In genomic region chr3:48428088-48428862, GRCh38 we compare ENCODE assay signal across 8 cellular contexts. TPM values are rescaled to one million over a fixed set of nuclear protein-coding genes. Genes with fewer than 3 reads are reported as not detected.
DNase-seq lines count a peak whose midpoint lies in the region; ATAC-seq, FAIRE-seq and TF ChIP-seq lines count a peak whose summit lies in the region.

No MANE protein-coding gene starts in this region.

- intact Hi-C loops in pancreas (cut with DNase I) = no loop called here

- FAIRE-seq in pancreas (lab: Jason Lieb, UNC) = no peak

- no peak for TF ChIP-seq CTCF in GM12875 (IDR thresholded peaks at IDR 0.05; ENCODE audit: borderline replicate concordance, insufficient read depth, low read depth, low read length)
- TF ChIP-seq CTCF in Peyer's patch (IDR thresholded peaks at IDR 0.05) = no peak
- TF ChIP-seq CTCF in fibroblast of lung (conservative IDR thresholded peaks at IDR 0.05 in 1 of 2, IDR thresholded peaks at IDR 0.05 in 1 of 2; ENCODE audit: low read depth in 1 of 2, low read length in 2 of 2) = no peak
- no peak for TF ChIP-seq CTCF in pancreas (IDR thresholded peaks at IDR 0.05)

- H3K4me1 ChIP-seq in Peyer's patch (peaks cover 0 to 47% (median 10%) of the 10 kb centered on the region in 4 donors), fibroblast of lung (ENCODE audit: control insufficient read depth, extremely low read depth, insufficient read depth, low read length) (peaks cover 18% of the 10 kb centered on the region), pancreas (peaks cover 3 to 17% (median 9%) of the 10 kb centered on the region in 3 donors)

- peak; percentile 31 to 64 for TF ChIP-seq POLR2A in Peyer's patch (IDR thresholded peaks at IDR 0.05)

- no peak overlapping the region for H2AFZ ChIP-seq in fibroblast of lung (ENCODE audit: low read length)

- H3K4me3 ChIP-seq in GM12875 (ENCODE audit: low read depth, low read length) = peak overlapping the region; percentile 75
- H3K4me3 ChIP-seq in Peyer's patch = peak overlapping the region; percentile 78 to 99 (median 86)
- peak overlapping the region; percentile 57 to 69 (median 62) for H3K4me3 ChIP-seq in fibroblast of lung (replicated peaks in 1 of 4; ENCODE audit: control extremely low read depth in 1 of 4, insufficient read depth in 1 of 4, low read depth in 3 of 4, low read length in 4 of 4)
- H3K4me3 ChIP-seq in pancreas = peak overlapping the region; percentile 68 to 87 (median 85)

- H3K9me3 ChIP-seq in Peyer's patch (no peaks in the 10 kb centered on the region), fibroblast of lung (ENCODE audit: control insufficient read depth, insufficient read depth, low read depth, low read length) (no peaks in the 10 kb centered on the region), pancreas (no peaks in the 10 kb centered on the region)

- ATAC-seq in pancreas (peak; percentile 51 to 75 (median 73)), GM19324 (IDR thresholded peaks at IDR 0.05; ENCODE audit: low FRiP score, unreplicated experiment) (no peak), GM19397 (IDR thresholded peaks at IDR 0.05; ENCODE audit: unreplicated experiment) (no peak), GM18498 (IDR thresholded peaks at IDR 0.05; ENCODE audit: unreplicated experiment) (no peak)

- 7% methylated on average over 17 to 18 of the region's 18 CpGs for WGBS in pancreas, 2 donors

- no peaks in the 10 kb centered on the region for H3K27me3 ChIP-seq in Peyer's patch
- no peaks in the 10 kb centered on the region for H3K27me3 ChIP-seq in fibroblast of lung (ENCODE audit: control insufficient read depth, insufficient read depth, low read length)
- H3K27me3 ChIP-seq in pancreas = no peaks in the 10 kb centered on the region

- H3K36me3 ChIP-seq in Peyer's patch (peaks cover 0 to 17% (median 0%) of the 10 kb centered on the region in 3 donors), fibroblast of lung (ENCODE audit: control insufficient read depth, insufficient read depth, low read length) (peaks cover 7% of the 10 kb centered on the region), pancreas (peaks cover 0 to 9% (median 0%) of the 10 kb centered on the region in 3 donors)

- peak overlapping the region; percentile 75 for H3K9ac ChIP-seq in fibroblast of lung (ENCODE audit: insufficient read depth, low read length)

- H4K20me1 ChIP-seq in fibroblast of lung (ENCODE audit: control insufficient read depth, extremely low read depth, insufficient read depth, low read length) = no peaks in the 10 kb centered on the region

- H3K27ac ChIP-seq in Peyer's patch (peak overlapping the region; percentile 73 to 98 (median 88)), fibroblast of lung (ENCODE audit: insufficient read depth, low read length) (no peak overlapping the region), pancreas (peak overlapping the region; percentile 90 to 95 (median 93))

- peak overlapping the region; percentile 79 for H3K4me2 ChIP-seq in fibroblast of lung (ENCODE audit: extremely low read depth, insufficient read depth, low read length)

- peak in 2 of 3 donors; percentile 76 to 80 for DNase-seq in Peyer's patch
- no peak for DNase-seq in fibroblast of lung (ENCODE audit: low read depth in 2 of 2)
- DNase-seq in pancreas = peak; percentile 70 to 90 (median 77)
- no peak for DNase-seq in activated CD4-positive, CD25-positive, alpha-beta regulatory T cell (lab: John Stamatoyannopoulos, UW)

- H3K79me2 ChIP-seq in fibroblast of lung (ENCODE audit: control insufficient read depth, insufficient read depth, low read length) = no peaks in the 10 kb centered on the region

RNA-seq across cellular contexts. Expression of gene PLXNB1, which starts 1.6 kb away (rescaled TPM):
- 100 to 1,000 TPM; 150 to 455 (median 312) TPM for total RNA-seq in Peyer's patch
- total RNA-seq in fibroblast of lung = 37.2 and 44.6 TPM in 2 replicates
- 12.8 and 14.3 TPM in 2 replicates for polyA plus RNA-seq in fibroblast of lung
- 12.0 and 14.9 TPM in 2 replicates for polyA plus RNA-seq in fibroblast of lung (2012)
- polyA minus RNA-seq in fibroblast of lung (ENCODE audit: low replicate concordance) = 33.0 and 36.1 TPM in 2 replicates
- total RNA-seq in pancreas = 100 to 1,000 TPM in 1 of 6 donors, 10 to 100 TPM in 5; 47.8 to 103 (median 65.1) TPM
- 100 to 1,000 TPM; 286 to 372 TPM for polyA plus RNA-seq in pancreas

RNA-seq across cellular contexts. Expression of gene CCDC51, which starts 11.6 kb away (rescaled TPM):
- 10 to 100 TPM in 1 of 4 donors, 1 to 10 TPM in 3; 7.4 to 13.1 (median 9.1) TPM for total RNA-seq in Peyer's patch
- total RNA-seq in fibroblast of lung = 19.3 and 27.2 TPM in 2 replicates
- polyA plus RNA-seq in fibroblast of lung = 11.9 and 14.8 TPM in 2 replicates
- polyA plus RNA-seq in fibroblast of lung (2012) = 12.2 and 13.9 TPM in 2 replicates
- polyA minus RNA-seq in fibroblast of lung (ENCODE audit: low replicate concordance) = 5.0 and 8.6 TPM in 2 replicates
- 1 to 10 TPM; 1.6 to 4.3 (median 3.3) TPM for total RNA-seq in pancreas
- 1 to 10 TPM; 2.5 to 5.8 TPM for polyA plus RNA-seq in pancreas

RNA-seq across cellular contexts. Expression of gene TMA7, which starts 11.8 kb away (rescaled TPM):
- 100 to 1,000 TPM; 142 to 246 (median 153) TPM for total RNA-seq in Peyer's patch
- total RNA-seq in fibroblast of lung = 305 and 306 TPM in 2 replicates
- 337 and 356 TPM in 2 replicates for polyA plus RNA-seq in fibroblast of lung
- 561 and 583 TPM in 2 replicates for polyA plus RNA-seq in fibroblast of lung (2012)
- 0.59 TPM in 1 of 2 replicates, not detected in the other for polyA minus RNA-seq in fibroblast of lung (ENCODE audit: low replicate concordance)
- total RNA-seq in pancreas = 10 to 100 TPM; 59.0 to 83.8 (median 68.0) TPM
- polyA plus RNA-seq in pancreas = 100 to 1,000 TPM; 278 to 320 TPM

RNA-seq across cellular contexts. Expression of gene ATRIP, which starts 18.3 kb away (rescaled TPM):
- 10 to 100 TPM in 1 of 4 donors, 1 to 10 TPM in 3; 2.6 to 13.2 (median 6.0) TPM for total RNA-seq in Peyer's patch
- total RNA-seq in fibroblast of lung = 3.0 and 3.6 TPM in 2 replicates
- polyA plus RNA-seq in fibroblast of lung = 5.0 and 7.0 TPM in 2 replicates
- polyA plus RNA-seq in fibroblast of lung (2012) = 3.9 and 8.3 TPM in 2 replicates
- 10.2 and 28.6 TPM in 2 replicates for polyA minus RNA-seq in fibroblast of lung (ENCODE audit: low replicate concordance)
- total RNA-seq in pancreas = 1 to 10 TPM; 2.0 to 3.4 (median 2.9) TPM
- 1 to 10 TPM; 4.3 to 4.8 TPM for polyA plus RNA-seq in pancreas

RNA-seq across cellular contexts. Expression of gene FBXW12, which starts 56.3 kb away (rescaled TPM):
- not detected for total RNA-seq in Peyer's patch
- total RNA-seq in fibroblast of lung = not detected in 2 replicates
- polyA plus RNA-seq in fibroblast of lung = 0.05 and 0.06 TPM in 2 replicates
- polyA plus RNA-seq in fibroblast of lung (2012) = not detected in 2 replicates
- polyA minus RNA-seq in fibroblast of lung (ENCODE audit: low replicate concordance) = not detected in 2 replicates
- 1 to 10 TPM; 3.3 to 9.6 (median 6.2) TPM for total RNA-seq in pancreas
- polyA plus RNA-seq in pancreas = 1 to 10 TPM; 2.7 to 5.6 TPM

Comparison
In these comparisons a context has a peak if more than half of its experiments do, and no peak if none do; other contexts are left out.
1. DNase-seq: peak in Peyer's patch (2 of 3) and pancreas (6 of 6); none in fibroblast of lung (0 of 2) and activated CD4-positive, CD25-positive, alpha-beta regulatory T cell (0 of 4).
2. ATAC-seq: peak in pancreas (4 of 4); none in GM19324 (single experiment), GM19397 (single experiment) and GM18498 (single experiment).
3. Peak in every context shown above with its lines, with median percentiles within 50 percentile points of each other: H3K4me3 ChIP-seq.